Comparison of ENCODE assay signal across 1 cellular context in the genomic region with DNA sequence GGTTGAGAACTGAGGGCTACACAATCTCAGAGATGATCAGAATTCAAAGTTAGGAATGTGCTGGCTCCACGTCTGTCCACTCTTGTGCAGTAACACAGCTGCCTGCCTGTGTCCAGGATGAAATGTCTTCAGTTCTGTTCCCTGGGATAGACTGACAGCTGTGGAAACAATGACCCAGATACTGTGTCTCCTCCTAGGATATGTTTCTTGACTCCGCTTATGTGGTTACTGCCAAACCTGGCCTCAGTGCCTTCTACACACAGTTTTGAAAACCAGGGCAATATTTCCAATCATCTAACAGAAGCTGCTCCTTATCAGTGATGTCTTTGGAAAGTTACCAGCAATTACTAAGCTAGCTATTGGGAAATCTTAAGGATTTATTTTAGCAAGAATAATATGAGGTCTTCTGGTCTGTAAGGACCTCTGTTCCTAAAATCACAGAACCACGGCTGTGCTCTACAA.
TF ChIP-seq lines count a peak whose summit lies in the region.

No MANE protein-coding gene starts in this region.

TF ChIP-seq in GM23338, 12 proteins besides CTCF, POLR2A, EP300 and RAD21 (continued from another document):
- TF ChIP-seq, protein P1, sequence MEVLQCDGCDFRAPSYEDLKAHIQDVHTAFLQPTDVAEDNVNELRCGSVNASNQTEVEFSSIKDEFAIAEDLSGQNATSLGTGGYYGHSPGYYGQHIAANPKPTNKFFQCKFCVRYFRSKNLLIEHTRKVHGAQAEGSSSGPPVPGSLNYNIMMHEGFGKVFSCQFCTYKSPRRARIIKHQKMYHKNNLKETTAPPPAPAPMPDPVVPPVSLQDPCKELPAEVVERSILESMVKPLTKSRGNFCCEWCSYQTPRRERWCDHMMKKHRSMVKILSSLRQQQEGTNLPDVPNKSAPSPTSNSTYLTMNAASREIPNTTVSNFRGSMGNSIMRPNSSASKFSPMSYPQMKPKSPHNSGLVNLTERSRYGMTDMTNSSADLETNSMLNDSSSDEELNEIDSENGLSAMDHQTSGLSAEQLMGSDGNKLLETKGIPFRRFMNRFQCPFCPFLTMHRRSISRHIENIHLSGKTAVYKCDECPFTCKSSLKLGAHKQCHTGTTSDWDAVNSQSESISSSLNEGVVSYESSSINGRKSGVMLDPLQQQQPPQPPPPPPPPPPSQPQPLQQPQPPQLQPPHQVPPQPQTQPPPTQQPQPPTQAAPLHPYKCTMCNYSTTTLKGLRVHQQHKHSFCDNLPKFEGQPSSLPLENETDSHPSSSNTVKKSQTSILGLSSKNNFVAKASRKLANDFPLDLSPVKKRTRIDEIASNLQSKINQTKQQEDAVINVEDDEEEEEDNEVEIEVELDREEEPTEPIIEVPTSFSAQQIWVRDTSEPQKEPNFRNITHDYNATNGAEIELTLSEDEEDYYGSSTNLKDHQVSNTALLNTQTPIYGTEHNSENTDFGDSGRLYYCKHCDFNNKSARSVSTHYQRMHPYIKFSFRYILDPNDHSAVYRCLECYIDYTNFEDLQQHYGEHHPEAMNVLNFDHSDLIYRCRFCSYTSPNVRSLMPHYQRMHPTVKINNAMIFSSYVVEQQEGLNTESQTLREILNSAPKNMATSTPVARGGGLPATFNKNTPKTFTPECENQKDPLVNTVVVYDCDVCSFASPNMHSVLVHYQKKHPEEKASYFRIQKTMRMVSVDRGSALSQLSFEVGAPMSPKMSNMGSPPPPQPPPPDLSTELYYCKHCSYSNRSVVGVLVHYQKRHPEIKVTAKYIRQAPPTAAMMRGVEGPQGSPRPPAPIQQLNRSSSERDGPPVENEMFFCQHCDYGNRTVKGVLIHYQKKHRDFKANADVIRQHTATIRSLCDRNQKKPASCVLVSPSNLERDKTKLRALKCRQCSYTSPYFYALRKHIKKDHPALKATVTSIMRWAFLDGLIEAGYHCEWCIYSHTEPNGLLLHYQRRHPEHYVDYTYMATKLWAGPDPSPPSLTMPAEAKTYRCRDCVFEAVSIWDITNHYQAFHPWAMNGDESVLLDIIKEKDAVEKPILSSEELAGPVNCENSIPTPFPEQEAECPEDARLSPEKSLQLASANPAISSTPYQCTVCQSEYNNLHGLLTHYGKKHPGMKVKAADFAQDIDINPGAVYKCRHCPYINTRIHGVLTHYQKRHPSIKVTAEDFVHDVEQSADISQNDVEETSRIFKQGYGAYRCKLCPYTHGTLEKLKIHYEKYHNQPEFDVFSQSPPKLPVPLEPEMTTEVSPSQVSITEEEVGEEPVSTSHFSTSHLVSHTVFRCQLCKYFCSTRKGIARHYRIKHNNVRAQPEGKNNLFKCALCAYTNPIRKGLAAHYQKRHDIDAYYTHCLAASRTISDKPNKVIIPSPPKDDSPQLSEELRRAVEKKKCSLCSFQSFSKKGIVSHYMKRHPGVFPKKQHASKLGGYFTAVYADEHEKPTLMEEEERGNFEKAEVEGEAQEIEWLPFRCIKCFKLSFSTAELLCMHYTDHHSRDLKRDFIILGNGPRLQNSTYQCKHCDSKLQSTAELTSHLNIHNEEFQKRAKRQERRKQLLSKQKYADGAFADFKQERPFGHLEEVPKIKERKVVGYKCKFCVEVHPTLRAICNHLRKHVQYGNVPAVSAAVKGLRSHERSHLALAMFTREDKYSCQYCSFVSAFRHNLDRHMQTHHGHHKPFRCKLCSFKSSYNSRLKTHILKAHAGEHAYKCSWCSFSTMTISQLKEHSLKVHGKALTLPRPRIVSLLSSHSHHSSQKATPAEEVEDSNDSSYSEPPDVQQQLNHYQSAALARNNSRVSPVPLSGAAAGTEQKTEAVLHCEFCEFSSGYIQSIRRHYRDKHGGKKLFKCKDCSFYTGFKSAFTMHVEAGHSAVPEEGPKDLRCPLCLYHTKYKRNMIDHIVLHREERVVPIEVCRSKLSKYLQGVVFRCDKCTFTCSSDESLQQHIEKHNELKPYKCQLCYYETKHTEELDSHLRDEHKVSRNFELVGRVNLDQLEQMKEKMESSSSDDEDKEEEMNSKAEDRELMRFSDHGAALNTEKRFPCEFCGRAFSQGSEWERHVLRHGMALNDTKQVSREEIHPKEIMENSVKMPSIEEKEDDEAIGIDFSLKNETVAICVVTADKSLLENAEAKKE (CRISPR knock-in tag; IDR thresholded peaks at IDR 0.05): no peak
- TF ChIP-seq ZNF114 (CRISPR knock-in tag; IDR thresholded peaks at IDR 0.05) (no peak), JUNB (IDR thresholded peaks at IDR 0.05; ENCODE audit: unreplicated experiment) (no peak), STAT1 (IDR thresholded peaks at IDR 0.05; ENCODE audit: unreplicated experiment) (no peak), ZNF331 (CRISPR knock-in tag; IDR thresholded peaks at IDR 0.05; ENCODE audit: low read depth) (no peak)
- TF ChIP-seq, protein P2, sequence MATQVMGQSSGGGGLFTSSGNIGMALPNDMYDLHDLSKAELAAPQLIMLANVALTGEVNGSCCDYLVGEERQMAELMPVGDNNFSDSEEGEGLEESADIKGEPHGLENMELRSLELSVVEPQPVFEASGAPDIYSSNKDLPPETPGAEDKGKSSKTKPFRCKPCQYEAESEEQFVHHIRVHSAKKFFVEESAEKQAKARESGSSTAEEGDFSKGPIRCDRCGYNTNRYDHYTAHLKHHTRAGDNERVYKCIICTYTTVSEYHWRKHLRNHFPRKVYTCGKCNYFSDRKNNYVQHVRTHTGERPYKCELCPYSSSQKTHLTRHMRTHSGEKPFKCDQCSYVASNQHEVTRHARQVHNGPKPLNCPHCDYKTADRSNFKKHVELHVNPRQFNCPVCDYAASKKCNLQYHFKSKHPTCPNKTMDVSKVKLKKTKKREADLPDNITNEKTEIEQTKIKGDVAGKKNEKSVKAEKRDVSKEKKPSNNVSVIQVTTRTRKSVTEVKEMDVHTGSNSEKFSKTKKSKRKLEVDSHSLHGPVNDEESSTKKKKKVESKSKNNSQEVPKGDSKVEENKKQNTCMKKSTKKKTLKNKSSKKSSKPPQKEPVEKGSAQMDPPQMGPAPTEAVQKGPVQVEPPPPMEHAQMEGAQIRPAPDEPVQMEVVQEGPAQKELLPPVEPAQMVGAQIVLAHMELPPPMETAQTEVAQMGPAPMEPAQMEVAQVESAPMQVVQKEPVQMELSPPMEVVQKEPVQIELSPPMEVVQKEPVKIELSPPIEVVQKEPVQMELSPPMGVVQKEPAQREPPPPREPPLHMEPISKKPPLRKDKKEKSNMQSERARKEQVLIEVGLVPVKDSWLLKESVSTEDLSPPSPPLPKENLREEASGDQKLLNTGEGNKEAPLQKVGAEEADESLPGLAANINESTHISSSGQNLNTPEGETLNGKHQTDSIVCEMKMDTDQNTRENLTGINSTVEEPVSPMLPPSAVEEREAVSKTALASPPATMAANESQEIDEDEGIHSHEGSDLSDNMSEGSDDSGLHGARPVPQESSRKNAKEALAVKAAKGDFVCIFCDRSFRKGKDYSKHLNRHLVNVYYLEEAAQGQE (IDR thresholded peaks at IDR 0.05; ENCODE audit: unreplicated experiment): no peak
TF ChIP-seq in GM23338: peak in this region for 0.
